Comparison of ENCODE assay signal across 26 cellular contexts in the genomic region with DNA sequence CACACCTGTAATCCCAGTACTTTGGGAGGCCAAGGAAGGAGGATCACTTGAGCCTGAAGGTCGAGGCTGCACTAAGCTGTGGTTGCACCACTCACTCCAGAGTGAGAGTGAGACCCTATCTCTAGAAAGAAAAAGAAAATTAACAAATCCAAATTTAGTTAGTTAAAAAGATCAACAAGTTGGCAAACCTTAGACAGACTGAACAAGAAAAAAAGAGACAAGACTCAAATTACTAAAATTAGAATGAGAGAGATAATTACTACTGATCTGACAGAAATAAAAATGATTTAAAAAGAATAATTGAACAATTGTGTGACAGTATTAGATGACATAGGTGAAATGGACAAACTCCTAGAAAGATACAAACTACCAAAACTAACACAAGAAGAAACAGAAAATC.
"Had no signal": no experiment of that assay in that cellular context is flagged by ENCODE, and none has a peak within 500 bp of the region (broad histone marks: within the 10 kb centered on the region; RNA-seq: fewer than 3 reads in every experiment).

No MANE protein-coding gene starts in this region.

- H3K36me3 ChIP-seq: left ventricle myocardium inferior, pancreas, prostate gland, thyroid gland, upper lobe of left lung, vagina had no signal

- H3K9me3 ChIP-seq: left ventricle myocardium inferior, mucosa of descending colon, pancreas, prostate gland, stomach, testis, thyroid gland, transverse colon, upper lobe of left lung, vagina had no signal

- H3K4me3 ChIP-seq: left ventricle myocardium inferior, lung, mucosa of descending colon, pancreas, prostate gland, skin epidermis, stomach, testis, thyroid gland, transverse colon, upper lobe of left lung, vagina had no signal

- H3K27ac Mint-ChIP-seq: stimulated activated naive B cell treated with anti-CD40 and anti-IgM and Interleukin-4, amounts not matched to agents 10 μg/mL and 1 μg/mL and 100 μg/mL, for 72 hours had no signal

- H3K27me3 Mint-ChIP-seq: naive thymus-derived CD4-positive, alpha-beta T cell; stimulated activated naive B cell treated with anti-CD40 and anti-IgM and Interleukin-4, amounts not matched to agents 10 μg/mL and 1 μg/mL and 100 μg/mL, for 72 hours had no signal

- DNase-seq: hypothalamus; islet precursor cell; left ventricle myocardium inferior; midbrain; mucosa of descending colon; naive thymus-derived CD4-positive, alpha-beta T cell; pancreas; posterior cingulate gyrus; retina; right cardiac atrium; stimulated activated CD4-positive, alpha-beta T cell treated with anti-CD3 and anti-CD28 coated beads, Interleukin-12 subunit alpha, Interleukin-12 subunit beta, amount 100 ng/mL, for 4 hours; stimulated activated CD4-positive, alpha-beta T cell treated with anti-CD3 and anti-CD28 coated beads, Interleukin-15, amount 100 ng/mL, for 24 hours; stimulated activated CD4-positive, alpha-beta T cell treated with anti-CD3 and anti-CD28 coated beads, Interleukin-2, amount 100 ng/mL, for 24 hours; stimulated activated CD4-positive, alpha-beta T cell treated with anti-CD3 and anti-CD28 coated beads, Interleukin-4, amount 100 ng/mL, for 1 hour; stimulated activated naive B cell treated with anti-CD40 and anti-IgM and Interleukin-4, amounts not matched to agents 10 μg/mL and 1 μg/mL and 100 μg/mL, for 72 hours; stimulated activated naive CD8-positive, alpha-beta T cell treated with anti-CD3 and anti-CD28 coated beads, Interleukin-15, Interleukin-2, amounts not matched to agents 100 U/mL and 50 U/mL, for 24 hours; stomach; testis; thyroid gland; transverse colon; upper lobe of left lung had no signal

- H3K4me3 Mint-ChIP-seq: naive thymus-derived CD4-positive, alpha-beta T cell; stimulated activated naive B cell treated with anti-CD40 and anti-IgM and Interleukin-4, amounts not matched to agents 10 μg/mL and 1 μg/mL and 100 μg/mL, for 72 hours had no signal

- H3K9me3 Mint-ChIP-seq: stimulated activated naive B cell treated with anti-CD40 and anti-IgM and Interleukin-4, amounts not matched to agents 10 μg/mL and 1 μg/mL and 100 μg/mL, for 72 hours had no signal

- H3K4me1 ChIP-seq: left ventricle myocardium inferior, pancreas, prostate gland, stomach, testis, thyroid gland, transverse colon, upper lobe of left lung, vagina had no signal

- H3K27me3 ChIP-seq: pancreas, stomach, testis, thyroid gland, transverse colon, upper lobe of left lung, vagina had no signal

- H3K27ac ChIP-seq: left ventricle myocardium inferior, pancreas, prostate gland, skin epidermis, stomach, testis, thyroid gland, transverse colon, upper lobe of left lung, vagina had no signal

- ATAC-seq: mucosa of descending colon; naive thymus-derived CD4-positive, alpha-beta T cell; pancreas; right cardiac atrium; sciatic nerve; stimulated activated naive B cell treated with anti-CD40 and anti-IgM and Interleukin-4, amounts not matched to agents 10 μg/mL and 1 μg/mL and 100 μg/mL, for 72 hours; stimulated activated naive CD8-positive, alpha-beta T cell treated with anti-CD3 and anti-CD28 coated beads, Interleukin-15, Interleukin-2, amounts not matched to agents 100 U/mL and 50 U/mL, for 24 hours had no signal
